1 cellular context compared by ENCODE assay signal in the genomic region with DNA sequence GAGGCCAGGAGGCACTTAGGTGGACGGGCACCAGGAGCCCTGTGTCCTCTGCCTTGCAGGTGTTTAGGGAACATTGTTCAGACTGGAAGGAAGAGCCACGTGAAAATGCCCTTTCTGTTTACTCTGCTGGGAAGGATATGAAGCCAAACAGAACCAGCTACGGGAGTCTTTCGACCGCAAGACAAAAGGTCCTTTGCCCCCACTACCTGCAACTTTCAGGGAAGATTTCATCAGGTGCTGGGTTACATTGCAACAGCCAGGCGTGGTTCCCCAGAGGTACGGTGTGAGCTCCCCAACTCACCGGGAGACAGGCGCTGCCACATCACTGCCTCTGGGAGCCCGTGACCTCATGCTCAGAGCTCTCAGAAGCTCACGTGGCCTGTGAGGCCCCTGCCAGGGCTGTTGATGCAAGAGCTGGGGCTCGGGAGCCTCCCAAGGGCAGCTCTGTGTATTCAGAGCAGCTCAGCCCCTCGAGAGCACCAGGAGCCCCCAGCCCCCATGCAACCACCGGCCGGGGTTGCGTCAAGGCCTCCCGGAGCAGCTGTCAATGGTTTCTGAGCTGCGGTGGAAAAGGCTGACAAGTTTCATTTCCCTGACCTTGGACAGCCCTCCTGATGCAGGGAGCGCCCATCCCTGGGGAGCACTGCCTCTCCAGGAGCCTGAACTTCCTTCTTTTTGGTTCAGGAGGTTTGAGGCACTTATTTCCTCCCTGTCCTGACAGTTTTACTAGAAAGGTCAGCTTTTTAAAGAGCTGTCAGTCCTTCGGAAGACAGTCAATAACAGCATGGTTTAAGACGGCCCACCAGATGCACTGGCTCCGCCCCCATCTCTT.
TF ChIP-seq lines count a peak whose summit lies in the region.

No MANE protein-coding gene starts in this region.

TF ChIP-seq in K562, 482 proteins besides CTCF, POLR2A, EP300 and RAD21 (continued from another document):
- TF ChIP-seq MGA (IDR thresholded peaks at IDR 0.05) (peak; percentile 81), DLX4 (CRISPR knock-in tag; IDR thresholded peaks at IDR 0.05) (no peak), CC2D1A (IDR thresholded peaks at IDR 0.05) (no peak), ESRRA (IDR thresholded peaks at IDR 0.05; ENCODE audit: borderline replicate concordance, low read depth) (peak; percentile 68; the same call in 1 of the 2 replicates), SRSF3 (IDR thresholded peaks at IDR 0.05; ENCODE audit: insufficient read depth, low read length) (no peak), KLF1 (tag; IDR thresholded peaks at IDR 0.05) (no peak), EP400 (IDR thresholded peaks at IDR 0.05) (peak; percentile 61; the same call in 1 of the 2 replicates), JUND (IDR thresholded peaks at IDR 0.05; ENCODE audit: borderline replicate concordance, low read depth, low read length) (peak; percentile 34; the same call in 1 of the 2 replicates), JUND (tag; IDR thresholded peaks at IDR 0.05; ENCODE audit: borderline replicate concordance, low read depth, low read length) (0 out of 3 replicates have a peak, but pooled peaks have one; percentile 20), ATF7 (IDR thresholded peaks at IDR 0.05) (peak; percentile 77)
